In the genomic region with DNA sequence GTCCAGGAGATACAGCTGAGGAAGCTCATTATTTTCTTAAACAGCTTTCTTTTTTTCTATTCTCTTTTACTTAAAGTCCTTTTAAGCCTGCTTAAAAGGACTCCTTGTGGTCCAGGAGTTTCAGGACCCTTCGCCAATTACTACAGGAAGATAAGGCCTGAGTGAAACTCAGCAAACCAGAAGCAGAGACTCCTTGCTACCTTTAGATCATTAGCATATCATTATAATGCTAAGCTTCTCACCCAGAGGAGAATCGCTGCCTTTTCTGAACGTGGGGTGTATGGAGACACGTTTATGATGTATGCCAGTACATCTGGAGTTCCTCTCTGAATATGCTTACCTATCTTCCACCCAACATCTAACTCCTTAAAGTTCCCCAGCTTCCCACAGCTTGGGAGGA, we compare ENCODE assay signal across 24 cellular contexts.
"Had no signal": no experiment of that assay in that cellular context is flagged by ENCODE, and none has a peak within 500 bp of the region (broad histone marks: within the 10 kb centered on the region; RNA-seq: fewer than 3 reads in every experiment).

No MANE protein-coding gene starts in this region.

- H3K9me3 ChIP-seq: colonic mucosa, esophagus squamous epithelium, heart right ventricle, left lung, right lobe of liver, thyroid gland had no signal

- H3K27me3 Mint-ChIP-seq: dendritic cell treated with granulocyte-macrophage colony-stimulating factor and Interleukin-4, amounts not matched to agents 40 ng/mL and 50 ng/mL, for 4 days; naive thymus-derived CD8-positive, alpha-beta T cell; progenitor cell of endocrine pancreas; stimulated activated naive CD8-positive, alpha-beta T cell treated with anti-CD3 and anti-CD28 coated beads, Interleukin-15, amount 100 ng/mL, for 72 hours had no signal

- FAIRE-seq: islet of Langerhans, small intestine had no signal

- H3K9ac ChIP-seq: parathyroid adenoma had no signal

- H2AFZ ChIP-seq: parathyroid adenoma had no signal

- H3K79me2 ChIP-seq: parathyroid adenoma had no signal

- H3K9me3 Mint-ChIP-seq: dendritic cell treated with granulocyte-macrophage colony-stimulating factor and Interleukin-4, amounts not matched to agents 40 ng/mL and 50 ng/mL, for 4 days; stimulated activated naive CD8-positive, alpha-beta T cell treated with anti-CD3 and anti-CD28 coated beads, Interleukin-15, amount 100 ng/mL, for 72 hours had no signal

- H3K27me3 ChIP-seq: colonic mucosa, esophagus squamous epithelium, heart right ventricle, left lung, right lobe of liver, thyroid gland had no signal

- H3K27ac ChIP-seq: colonic mucosa, esophagus squamous epithelium, heart right ventricle, left lung, parathyroid adenoma, right lobe of liver, thyroid gland had no signal

- H3K27ac Mint-ChIP-seq: dendritic cell treated with granulocyte-macrophage colony-stimulating factor and Interleukin-4, amounts not matched to agents 40 ng/mL and 50 ng/mL, for 4 days; naive thymus-derived CD8-positive, alpha-beta T cell; progenitor cell of endocrine pancreas; stimulated activated naive CD8-positive, alpha-beta T cell treated with anti-CD3 and anti-CD28 coated beads, Interleukin-15, amount 100 ng/mL, for 72 hours had no signal

- DNase-seq: colonic mucosa; effector CD8-positive, alpha-beta T cell; erythroblast; esophagus squamous epithelium; foreskin melanocyte; glutamatergic neuron; heart right ventricle; hippocampal formation; left cardiac atrium; left lung; mesenchymal stem cell; naive thymus-derived CD8-positive, alpha-beta T cell; right lobe of liver; small intestine; stimulated activated CD4-positive, alpha-beta T cell treated with anti-CD3 and anti-CD28 coated beads, Interleukin-15, amount 100 ng/mL, for 24 hours; stimulated activated CD4-positive, alpha-beta T cell treated with anti-CD3 and anti-CD28 coated beads, Interleukin-2, amount 100 ng/mL, for 48 hours; stimulated activated naive CD4-positive, alpha-beta T cell; stimulated activated naive CD8-positive, alpha-beta T cell treated with anti-CD3 and anti-CD28 coated beads, Interleukin-15, amount 100 ng/mL, for 72 hours; thyroid gland; trophoblast cell had no signal

- H3K4me1 Mint-ChIP-seq: naive thymus-derived CD8-positive, alpha-beta T cell; stimulated activated naive CD8-positive, alpha-beta T cell treated with anti-CD3 and anti-CD28 coated beads, Interleukin-15, amount 100 ng/mL, for 72 hours had no signal

- H3K4me3 ChIP-seq: colonic mucosa, esophagus squamous epithelium, heart right ventricle, left lung, right lobe of liver, thyroid gland had no signal

- ATAC-seq: heart right ventricle; left cardiac atrium; left lung; naive thymus-derived CD8-positive, alpha-beta T cell; right lobe of liver; stimulated activated naive CD8-positive, alpha-beta T cell treated with anti-CD3 and anti-CD28 coated beads, Interleukin-15, amount 100 ng/mL, for 72 hours had no signal

- H3K4me3 Mint-ChIP-seq: dendritic cell treated with granulocyte-macrophage colony-stimulating factor and Interleukin-4, amounts not matched to agents 40 ng/mL and 50 ng/mL, for 4 days; naive thymus-derived CD8-positive, alpha-beta T cell; stimulated activated naive CD8-positive, alpha-beta T cell treated with anti-CD3 and anti-CD28 coated beads, Interleukin-15, amount 100 ng/mL, for 72 hours had no signal

- H3K4me1 ChIP-seq: colonic mucosa, esophagus squamous epithelium, heart right ventricle, left lung, parathyroid adenoma, right lobe of liver, thyroid gland had no signal

- H3K36me3 ChIP-seq: colonic mucosa had no signal
